ENCODE assay signal across 1 cellular context in genomic region chrX:85994228-85994627, GRCh38.
A peak's percentile ranks its signal among the peaks of the same experiment; 100 is the strongest.
TF ChIP-seq lines count a peak whose summit lies in the region.

No MANE protein-coding gene starts in this region.

TF ChIP-seq in HepG2, 621 proteins besides CTCF, POLR2A, EP300 and RAD21:
- TF ChIP-seq ZNF280B (CRISPR knock-in tag; IDR thresholded peaks at IDR 0.05; ENCODE audit: borderline replicate concordance) = no peak
- peak; percentile 68 for TF ChIP-seq ZNF652 (CRISPR knock-in tag; IDR thresholded peaks at IDR 0.05; ENCODE audit: borderline replicate concordance, low read depth)
